Comparison of ENCODE assay signal across 19 cellular contexts in genomic region chr10:116978906-116979305, GRCh38. TPM values are rescaled to one million over a fixed set of nuclear protein-coding genes. Genes with fewer than 3 reads are reported as not detected.
DNase-seq lines count a peak whose midpoint lies in the region; ATAC-seq and TF ChIP-seq lines count a peak whose summit lies in the region.
"Had no signal": no experiment of that assay in that cellular context is flagged by ENCODE, and none has a peak within 500 bp of the region (broad histone marks: within the 10 kb centered on the region; RNA-seq: fewer than 3 reads in every experiment).

No MANE protein-coding gene starts in this region.

- H3K27ac ChIP-seq in HUES48 (ENCODE audit: low read depth, low read length) (peak overlapping the region; percentile 64), angular gyrus (ENCODE audit: low read depth, low read length) (peak overlapping the region; percentile 79), layer of hippocampus (ENCODE audit: low read depth, low read length) (peak overlapping the region; percentile 55), right lobe of liver (no peak overlapping the region)
- H3K27ac ChIP-seq: A549 had no signal

- no peaks in the 10 kb centered on the region for H3K27me3 ChIP-seq in HUES48 (ENCODE audit: control insufficient read depth, insufficient read depth, low read length)
- H3K27me3 ChIP-seq in layer of hippocampus (ENCODE audit: control insufficient read depth, insufficient read depth, low read length) = no peaks in the 10 kb centered on the region
- no peaks in the 10 kb centered on the region for H3K27me3 ChIP-seq in right lobe of liver

- H3K9me3 Mint-ChIP-seq in effector memory CD8-positive, alpha-beta T cell = peaks cover 0 to 3% of the 10 kb centered on the region in 2 donors

- H3K9me3 ChIP-seq in HUES48 (ENCODE audit: control insufficient read depth, insufficient read depth, low read length) = no peaks in the 10 kb centered on the region
- H3K9me3 ChIP-seq in right lobe of liver = no peaks in the 10 kb centered on the region
- H3K9me3 ChIP-seq: A549, SK-N-SH had no signal

- H3K27me3 Mint-ChIP-seq in effector memory CD8-positive, alpha-beta T cell = no peaks in the 10 kb centered on the region

- no peaks in the 10 kb centered on the region for H3K36me3 Mint-ChIP-seq in effector memory CD8-positive, alpha-beta T cell (ENCODE audit: insufficient read depth)

- WGBS in right lobe of liver (ENCODE audit: insufficient coverage, low coverage, low lambda C conversion rate, missing lambda C conversion rate) = 83% methylated on average over 3 of the region's 3 CpGs

- H3K4me3 ChIP-seq in HUES48 (ENCODE audit: low read depth, low read length) (no peak overlapping the region), right lobe of liver (no peak overlapping the region)
- H3K4me3 ChIP-seq: A549 had no signal

- H3K36me3 ChIP-seq in HUES48 (ENCODE audit: control insufficient read depth, insufficient read depth, low read length) (no peaks in the 10 kb centered on the region), right lobe of liver (peaks cover 0 to 6% (median 2%) of the 10 kb centered on the region in 4 donors)

- H3K4me1 ChIP-seq in HUES48 (ENCODE audit: control insufficient read depth, insufficient read depth, low read length) (peaks cover 30% of the 10 kb centered on the region), right lobe of liver (no peaks in the 10 kb centered on the region)

- no peaks in the 10 kb centered on the region for H3K4me1 Mint-ChIP-seq in effector memory CD8-positive, alpha-beta T cell (ENCODE audit: low read depth in 2 of 2)

- no peak overlapping the region for H3K9ac ChIP-seq in HUES48 (ENCODE audit: low read depth, low read length)
- H3K9ac ChIP-seq: SK-N-SH had no signal

- DNase-seq in D341Med (ENCODE audit: low spot score) (peak; percentile 48), cerebellar cortex (ENCODE audit: low spot score) (no peak), right lobe of liver (no peak), globus pallidus (ENCODE audit: low spot score) (no peak)
- no peak for DNase-seq in effector memory CD8-positive, alpha-beta T cell
- DNase-seq: C1 segment of cervical spinal cord; DND-41; HCEC 1CT; KG1; NCI-H1930; NCI-H526 treated with DMSO at 0.1 percent for 48 hours; NK-92 treated with Interleukin-12 subunit alpha and Interleukin-12 subunit beta, amount 100 ng/mL, for 24 hours; OCI-M1; SHP77; SK-N-SH had no signal

- H3K4me3 Mint-ChIP-seq in effector memory CD8-positive, alpha-beta T cell = no peak overlapping the region

- no peak overlapping the region for H3K27ac Mint-ChIP-seq in effector memory CD8-positive, alpha-beta T cell

- TF ChIP-seq CTCF in right lobe of liver (IDR thresholded peaks at IDR 0.05) = no peak

- TF ChIP-seq POLR2A in right lobe of liver (IDR thresholded peaks at IDR 0.05) = no peak

- intact Hi-C loops in right lobe of liver (cut with DNase I) = no loop called here

- ATAC-seq in effector memory CD8-positive, alpha-beta T cell (replicated peaks) = no peak
- no peak for ATAC-seq in right lobe of liver
- ATAC-seq: A549 had no signal

RNA-seq across cellular contexts. Expression of gene SHTN1, which starts 26.1 kb away (rescaled TPM):
- total RNA-seq in right lobe of liver = 10 to 100 TPM; 28.5 to 42.9 (median 31.7) TPM

Comparison
In these comparisons a context has a peak if more than half of its experiments do, and no peak if none do; other contexts are left out.
1. H3K27ac ChIP-seq: peak in HUES48 (single experiment), angular gyrus (single experiment) and layer of hippocampus (single experiment); none in right lobe of liver (0 of 3).